ENCODE assay signal across 8 cellular contexts in genomic region chr1:206106328-206107167, GRCh38. TPM values are rescaled to one million over a fixed set of nuclear protein-coding genes. Genes with fewer than 3 reads are reported as not detected.
DNase-seq lines count a peak whose midpoint lies in the region; ATAC-seq, FAIRE-seq and TF ChIP-seq lines count a peak whose summit lies in the region.

No MANE protein-coding gene starts in this region.

- H3K27ac ChIP-seq in VCaP, result 0 out of 2 replicates have a peak overlapping the region, but pooled peaks have one; percentile 5
- H3K27ac ChIP-seq in keratinocyte (ENCODE audit: control insufficient read depth, insufficient read depth, low read length), result no peak overlapping the region

- peak; percentile 91 for TF ChIP-seq CTCF in HFF-Myc (IDR thresholded peaks at IDR 0.05; ENCODE audit: low read depth, low read length, missing control alignments)
- peak; percentile 91 for TF ChIP-seq CTCF in VCaP (conservative IDR thresholded peaks at IDR 0.05)
- peak; percentile 89 to 96 (median 92) for TF ChIP-seq CTCF in keratinocyte (optimal IDR thresholded peaks at IDR 0.05 in 1 of 3, IDR thresholded peaks at IDR 0.05 in 1 of 3, conservative IDR thresholded peaks at IDR 0.05 in 1 of 3; ENCODE audit: extremely low read depth in 1 of 3, insufficient read depth in 2 of 3, low read length in 3 of 3)

- dilution Hi-C loops in keratinocyte (cut with MboI; ENCODE audit: extremely low pct_ligation_motif_present, low sequenced_read_pairs), result no loop called here

- peak overlapping the region; percentile 34 for H3K4me2 ChIP-seq in keratinocyte (ENCODE audit: control insufficient read depth, extremely low read depth, insufficient read depth, low read depth, low read length)

- no peaks in the 10 kb centered on the region for H3K9me1 ChIP-seq in keratinocyte (ENCODE audit: control insufficient read depth, extremely low read depth, insufficient read depth, low read length)

- in situ Hi-C loops in T47D (cut with HindIII; ENCODE audit: low pct_unique_long_range_greater_than_20kb, low sequenced_read_pairs), result no loop called here

- no peak overlapping the region for H3K9ac ChIP-seq in keratinocyte (ENCODE audit: control insufficient read depth, extremely low read depth, insufficient read depth, low read length)

- peak; percentile 88 for FAIRE-seq in keratinocyte (lab: Jason Lieb, UNC)

- H3K36me3 ChIP-seq in keratinocyte (ENCODE audit: control insufficient read depth in 2 of 2, extremely low read depth in 1 of 2, insufficient read depth in 2 of 2, low read length in 2 of 2), result no peaks in the 10 kb centered on the region

- ATAC-seq in GM21360 (IDR thresholded peaks at IDR 0.05; ENCODE audit: unreplicated experiment), result no peak

- H3K4me3 ChIP-seq in HFF-Myc (replicated peaks; ENCODE audit: low read depth, low read length) (no peak overlapping the region), keratinocyte (ENCODE audit: control insufficient read depth in 2 of 3, extremely low read depth in 1 of 3, insufficient read depth in 2 of 3, low read depth in 1 of 3, low read length in 3 of 3) (no peak overlapping the region)

- peaks cover 4% of the 10 kb centered on the region for H3K27me3 ChIP-seq in keratinocyte (ENCODE audit: control insufficient read depth, extremely low read depth, insufficient read depth, low read length)

- H3K4me1 ChIP-seq in keratinocyte (ENCODE audit: control insufficient read depth, extremely low read depth, insufficient read depth, low read length), result peaks cover 8% of the 10 kb centered on the region

- no peaks in the 10 kb centered on the region for H4K20me1 ChIP-seq in keratinocyte (ENCODE audit: control insufficient read depth, extremely low read depth, insufficient read depth, low read length)

- DNase-seq in COLO829 (ENCODE audit: low spot score), result peak; percentile 89
- DNase-seq in HFF-Myc (ENCODE audit: extremely low read depth, low read depth), result peak; percentile 61
- DNase-seq in NCI-H2171 (lab: John Stamatoyannopoulos, UW), result peak; percentile 60
- peak; percentile 86 to 89 for DNase-seq in T47D (ENCODE audit: low read depth in 1 of 2, low spot score in 1 of 2)
- DNase-seq in keratinocyte (ENCODE audit: low read depth, low spot score), result peak; percentile 58
- DNase-seq in stimulated activated CD4-positive, alpha-beta T cell treated with anti-CD3 and anti-CD28 coated beads, Interleukin-1b, Interleukin-23, amount 100 ng/mL, for 4 hours (ENCODE audit: low read depth in 2 of 2), result peak; percentile 68 to 76

- H3K79me2 ChIP-seq in keratinocyte (ENCODE audit: control insufficient read depth, insufficient read depth, low read length), result no peaks in the 10 kb centered on the region

- peak overlapping the region; percentile 68 for H2AFZ ChIP-seq in keratinocyte (ENCODE audit: control insufficient read depth, low read length)

- no peaks in the 10 kb centered on the region for H3K9me3 ChIP-seq in keratinocyte (ENCODE audit: control insufficient read depth, low read depth, low read length)

RNA-seq across cellular contexts. Expression of gene AVPR1B, which starts 10.6 kb away (rescaled TPM):
- polyA plus RNA-seq in keratinocyte, result not detected in 3 replicates
- polyA plus RNA-seq in keratinocyte (2011; ENCODE audit: low read depth), result not detected
- polyA plus RNA-seq in keratinocyte (2011; cell fraction: cytosol; rRNA removed), result not detected in 2 replicates
- polyA plus RNA-seq in keratinocyte (2011; cell fraction: nucleus; rRNA removed), result not detected in 2 replicates
- polyA plus RNA-seq in keratinocyte (2012; ENCODE audit: low replicate concordance), result not detected in 2 replicates
- polyA minus RNA-seq in keratinocyte, result not detected in 3 replicates
- not detected for polyA minus RNA-seq in keratinocyte (2011; cell fraction: cytosol; rRNA and poly(A)+ RNA removed)
- not detected in 2 replicates for polyA minus RNA-seq in keratinocyte (2011; cell fraction: nucleus; rRNA and poly(A)+ RNA removed)

RNA-seq across cellular contexts. Expression of gene RHEX, which starts 53.6 kb away (rescaled TPM):
- polyA plus RNA-seq in keratinocyte, result not detected in 3 replicates
- not detected for polyA plus RNA-seq in keratinocyte (2011; ENCODE audit: low read depth)
- polyA plus RNA-seq in keratinocyte (2011; cell fraction: cytosol; rRNA removed), result not detected in 2 replicates
- not detected in 2 replicates for polyA plus RNA-seq in keratinocyte (2011; cell fraction: nucleus; rRNA removed)
- not detected in 2 replicates for polyA plus RNA-seq in keratinocyte (2012; ENCODE audit: low replicate concordance)
- not detected in 3 replicates for polyA minus RNA-seq in keratinocyte
- not detected for polyA minus RNA-seq in keratinocyte (2011; cell fraction: cytosol; rRNA and poly(A)+ RNA removed)
- polyA minus RNA-seq in keratinocyte (2011; cell fraction: nucleus; rRNA and poly(A)+ RNA removed), result not detected in 2 replicates
